ENCODE assay signal across 21 cellular contexts in the genomic region with DNA sequence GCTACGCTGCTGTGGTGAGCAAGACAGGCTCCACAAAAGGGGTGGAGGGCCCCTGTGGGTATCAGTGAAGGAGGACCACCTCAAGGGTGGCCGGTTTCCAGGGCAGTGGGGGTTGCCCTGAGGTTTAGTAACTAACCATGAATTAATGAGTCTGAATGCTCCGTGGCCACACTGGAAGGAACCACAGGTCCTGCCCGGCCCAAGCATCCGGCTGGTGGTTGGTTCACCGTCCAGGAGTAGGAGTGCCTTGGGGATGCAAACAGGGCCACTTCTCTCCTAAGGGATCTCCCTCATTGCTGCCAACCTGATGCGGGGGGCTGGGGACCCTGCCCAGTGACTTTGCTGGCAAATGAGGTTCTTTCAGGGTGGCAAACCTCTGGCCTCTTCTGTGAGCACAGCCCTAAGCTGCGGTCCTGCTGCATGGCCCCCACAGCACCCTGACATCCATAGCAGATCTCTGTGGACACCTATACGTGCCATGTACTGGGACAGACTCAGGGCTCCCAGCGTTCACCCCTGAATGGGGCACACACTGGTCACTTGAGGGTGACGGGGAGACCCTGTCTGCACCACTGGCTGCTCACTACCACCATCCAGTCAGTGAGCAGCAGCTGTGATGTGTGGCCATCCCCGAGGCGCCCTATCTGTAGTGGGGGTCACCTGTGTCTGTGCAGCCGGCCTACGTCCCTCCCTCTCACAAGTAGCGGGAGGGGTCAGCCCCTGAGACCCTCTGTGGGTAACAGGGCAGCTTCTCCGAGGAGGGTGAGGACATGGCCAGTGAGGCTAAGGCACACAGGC. TPM values are rescaled to one million over a fixed set of nuclear protein-coding genes. Genes with fewer than 3 reads are reported as not detected.
A peak's percentile ranks its signal among the peaks of the same experiment; 100 is the strongest.
DNase-seq lines count a peak whose midpoint lies in the region; ATAC-seq and TF ChIP-seq lines count a peak whose summit lies in the region.
"Had no signal": no experiment of that assay in that cellular context is flagged by ENCODE, and none has a peak within 500 bp of the region (broad histone marks: within the 10 kb centered on the region; RNA-seq: fewer than 3 reads in every experiment).

No MANE protein-coding gene starts in this region.

- no peaks in the 10 kb centered on the region for H3K9me3 ChIP-seq in suprapubic skin
- H3K9me3 ChIP-seq: psoas muscle, uterus had no signal

- H3K36me3 Mint-ChIP-seq in activated naive CD8-positive, alpha-beta T cell treated with anti-CD3 and anti-CD28 coated beads, Interleukin-2, amount 10 ng/mL, durations not matched to agents 7 days and 5 days: peaks cover 15% of the 10 kb centered on the region
- H3K36me3 Mint-ChIP-seq in activated naive CD8-positive, alpha-beta T cell treated with anti-CD3 and anti-CD28 coated beads for 36 hours: peaks cover 36% of the 10 kb centered on the region
- no peaks in the 10 kb centered on the region for H3K36me3 Mint-ChIP-seq in central memory CD8-positive, alpha-beta T cell (ENCODE audit: insufficient read depth)

- H3K27me3 Mint-ChIP-seq in activated naive CD8-positive, alpha-beta T cell treated with anti-CD3 and anti-CD28 coated beads, Interleukin-2, amount 10 ng/mL, durations not matched to agents 7 days and 5 days: no peaks in the 10 kb centered on the region
- H3K27me3 Mint-ChIP-seq in activated naive CD8-positive, alpha-beta T cell treated with anti-CD3 and anti-CD28 coated beads for 36 hours: no peaks in the 10 kb centered on the region
- H3K27me3 Mint-ChIP-seq in central memory CD8-positive, alpha-beta T cell: no peaks in the 10 kb centered on the region
- H3K27me3 Mint-ChIP-seq: CD4-positive, CD25-positive, alpha-beta regulatory T cell; naive B cell had no signal

- TF ChIP-seq CTCF in suprapubic skin (IDR thresholded peaks at IDR 0.05) (no peak), foreskin fibroblast (IDR thresholded peaks at IDR 0.05; ENCODE audit: low read depth, low read length) (no peak)

- H3K4me3 Mint-ChIP-seq in activated naive CD8-positive, alpha-beta T cell treated with anti-CD3 and anti-CD28 coated beads, Interleukin-2, amount 10 ng/mL, durations not matched to agents 7 days and 5 days: no peak overlapping the region
- H3K4me3 Mint-ChIP-seq in activated naive CD8-positive, alpha-beta T cell treated with anti-CD3 and anti-CD28 coated beads for 36 hours: no peak overlapping the region
- H3K4me3 Mint-ChIP-seq in central memory CD8-positive, alpha-beta T cell: no peak overlapping the region
- H3K4me3 Mint-ChIP-seq: CD4-positive, CD25-positive, alpha-beta regulatory T cell; naive B cell had no signal

- TF ChIP-seq EP300 in suprapubic skin (IDR thresholded peaks at IDR 0.05): no peak

- peaks cover 22% of the 10 kb centered on the region for H3K36me3 ChIP-seq in suprapubic skin
- H3K36me3 ChIP-seq: uterus had no signal

- WGBS in suprapubic skin: 98% methylated on average over 9 of the region's 17 CpGs

- H3K4me3 ChIP-seq in suprapubic skin (no peak overlapping the region), foreskin fibroblast (ENCODE audit: low read depth in 1 of 2, low read length in 2 of 2) (no peak overlapping the region)
- H3K4me3 ChIP-seq: K562, lung, psoas muscle, SJSA1, uterus had no signal

- no peak for ATAC-seq in activated naive CD8-positive, alpha-beta T cell treated with anti-CD3 and anti-CD28 coated beads, Interleukin-2, amount 10 ng/mL, durations not matched to agents 7 days and 5 days (ENCODE audit: low read depth)
- ATAC-seq in central memory CD8-positive, alpha-beta T cell (replicated peaks; ENCODE audit: extremely low read depth, poor library complexity, severe bottlenecking): no peak
- ATAC-seq in GM18520 (IDR thresholded peaks at IDR 0.05; ENCODE audit: unreplicated experiment): no peak
- ATAC-seq: HCT116, K562, psoas muscle had no signal

- peak; percentile 17 for DNase-seq in activated naive CD8-positive, alpha-beta T cell treated with anti-CD3 and anti-CD28 coated beads, Interleukin-2, amount 10 ng/mL, durations not matched to agents 7 days and 5 days
- no peak for DNase-seq in activated naive CD8-positive, alpha-beta T cell treated with anti-CD3 and anti-CD28 coated beads for 36 hours
- DNase-seq in central memory CD8-positive, alpha-beta T cell (ENCODE audit: low spot score in 2 of 2): no peak
- DNase-seq in mesenteric fat pad (ENCODE audit: low spot score): peak; percentile 82
- peak; percentile 50 to 79 for DNase-seq in suprapubic skin (ENCODE audit: low spot score in 2 of 2)
- DNase-seq in foreskin fibroblast: no peak
- DNase-seq in SKM-1 (lab: John Stamatoyannopoulos, UW; ENCODE audit: unreplicated experiment): no peak
- DNase-seq: CD4-positive, CD25-positive, alpha-beta regulatory T cell; cerebellar nuclear complex; naive B cell; NCI-H82; stimulated activated CD8-positive, alpha-beta memory T cell treated with anti-CD3 and anti-CD28 coated beads, Interleukin-4, amount 100 ng/mL, for 48 hours; T-helper 2 cell; uterus; WERI-Rb-1 had no signal

- POLR2A ChIA-PET in activated naive CD8-positive, alpha-beta T cell treated with anti-CD3 and anti-CD28 coated beads, Interleukin-2, amount 10 ng/mL, durations not matched to agents 7 days and 5 days (lab: Charles Lee): no interaction called here

- peaks cover 8% of the 10 kb centered on the region for H3K9me3 Mint-ChIP-seq in activated naive CD8-positive, alpha-beta T cell treated with anti-CD3 and anti-CD28 coated beads, Interleukin-2, amount 10 ng/mL, durations not matched to agents 7 days and 5 days
- peaks cover 10% of the 10 kb centered on the region for H3K9me3 Mint-ChIP-seq in activated naive CD8-positive, alpha-beta T cell treated with anti-CD3 and anti-CD28 coated beads for 36 hours
- H3K9me3 Mint-ChIP-seq in central memory CD8-positive, alpha-beta T cell: no peaks in the 10 kb centered on the region

- TF ChIP-seq POLR2A in suprapubic skin (IDR thresholded peaks at IDR 0.05): no peak

- peaks cover 2% of the 10 kb centered on the region for H3K4me1 Mint-ChIP-seq in activated naive CD8-positive, alpha-beta T cell treated with anti-CD3 and anti-CD28 coated beads, Interleukin-2, amount 10 ng/mL, durations not matched to agents 7 days and 5 days
- H3K4me1 Mint-ChIP-seq in activated naive CD8-positive, alpha-beta T cell treated with anti-CD3 and anti-CD28 coated beads for 36 hours: peaks cover 6% of the 10 kb centered on the region
- peaks cover 30% of the 10 kb centered on the region for H3K4me1 Mint-ChIP-seq in central memory CD8-positive, alpha-beta T cell

- no peak overlapping the region for H3K27ac ChIP-seq in suprapubic skin
- H3K27ac ChIP-seq: psoas muscle, SJSA1, uterus, WERI-Rb-1 had no signal

- no peak overlapping the region for H3K27ac Mint-ChIP-seq in activated naive CD8-positive, alpha-beta T cell treated with anti-CD3 and anti-CD28 coated beads, Interleukin-2, amount 10 ng/mL, durations not matched to agents 7 days and 5 days
- no peak overlapping the region for H3K27ac Mint-ChIP-seq in activated naive CD8-positive, alpha-beta T cell treated with anti-CD3 and anti-CD28 coated beads for 36 hours
- H3K27ac Mint-ChIP-seq in central memory CD8-positive, alpha-beta T cell (ENCODE audit: low read depth): peak overlapping the region; percentile 8
- H3K27ac Mint-ChIP-seq: CD4-positive, CD25-positive, alpha-beta regulatory T cell had no signal

- peaks cover 40% of the 10 kb centered on the region for H3K4me1 ChIP-seq in suprapubic skin
- H3K4me1 ChIP-seq: SJSA1, uterus had no signal

- no peaks in the 10 kb centered on the region for H3K27me3 ChIP-seq in suprapubic skin
- H3K27me3 ChIP-seq: SJSA1, uterus had no signal

RNA-seq across cellular contexts. Expression of a gene that starts 41.6 kb away (rescaled TPM):
- total RNA-seq in activated naive CD8-positive, alpha-beta T cell treated with anti-CD3 and anti-CD28 coated beads, Interleukin-2, amount 10 ng/mL, durations not matched to agents 7 days and 5 days: 10 to 100 TPM; 10.1 to 11.4 TPM
- 10 to 100 TPM; 16.1 to 17.4 TPM for total RNA-seq in activated naive CD8-positive, alpha-beta T cell treated with anti-CD3 and anti-CD28 coated beads for 36 hours
- total RNA-seq in mesenteric fat pad (38.4 TPM), suprapubic skin (10 to 100 TPM; 55.7 to 75.0 (median 67.3) TPM)

Comparison
In these comparisons a context has a peak if more than half of its experiments do, and no peak if none do; other contexts are left out.
1. DNase-seq: peak in activated naive CD8-positive, alpha-beta T cell treated with anti-CD3 and anti-CD28 coated beads, Interleukin-2, amount 10 ng/mL, durations not matched to agents 7 days and 5 days (single experiment), mesenteric fat pad (single experiment) and suprapubic skin (2 of 2); none in activated naive CD8-positive, alpha-beta T cell treated with anti-CD3 and anti-CD28 coated beads for 36 hours (single experiment), central memory CD8-positive, alpha-beta T cell (0 of 2), foreskin fibroblast (0 of 2) and SKM-1 (single experiment).